ENCODE assay signal across 25 cellular contexts in the genomic region with DNA sequence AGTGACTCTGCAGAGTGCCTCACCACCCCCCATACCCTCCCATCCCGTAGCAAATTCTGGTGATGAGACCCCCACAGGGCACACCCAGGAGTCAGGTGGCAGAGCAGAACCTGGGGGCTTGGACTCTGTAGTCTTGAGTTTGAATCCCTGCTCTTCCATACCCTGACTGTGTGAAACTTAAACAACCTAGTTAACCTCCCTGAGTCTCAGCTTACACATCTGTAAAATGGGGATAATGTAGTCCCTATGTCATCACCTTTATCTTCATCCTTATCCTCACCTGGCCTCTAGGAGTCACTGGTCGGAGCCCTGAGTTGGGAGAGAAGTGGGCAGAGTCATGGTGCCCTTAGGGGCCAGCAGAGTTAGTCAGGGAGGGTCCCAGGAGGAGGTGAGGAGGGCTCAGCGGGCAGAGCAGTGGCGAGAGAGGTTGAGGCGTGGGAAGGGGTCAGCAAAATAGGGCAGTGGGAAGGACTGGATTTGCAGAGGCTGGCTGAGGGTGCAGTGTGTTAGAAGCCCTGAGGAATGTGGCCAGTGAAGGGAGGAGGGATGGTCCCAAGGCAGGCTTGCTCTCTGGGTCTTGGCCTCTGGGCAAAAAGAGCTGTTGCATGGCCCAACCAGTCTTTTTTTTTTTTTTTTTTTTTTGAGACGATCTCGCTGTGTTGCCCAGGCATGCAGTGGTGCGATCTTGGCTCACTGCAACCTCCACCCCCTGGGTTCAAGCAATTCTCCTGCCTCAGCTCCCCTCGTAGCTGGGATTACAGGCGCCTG. TPM values are rescaled to one million over a fixed set of nuclear protein-coding genes. Genes with fewer than 3 reads are reported as not detected.
"Had no signal": no experiment of that assay in that cellular context is flagged by ENCODE, and none has a peak within 500 bp of the region (broad histone marks: within the 10 kb centered on the region; RNA-seq: fewer than 3 reads in every experiment).

No MANE protein-coding gene starts in this region.

- H3K9me3 ChIP-seq: colonic mucosa, mucosa of descending colon, psoas muscle, sigmoid colon, testis, transverse colon had no signal

- H2AFZ ChIP-seq: parathyroid adenoma had no signal

- H3K4me1 Mint-ChIP-seq: endodermal cell had no signal

- H3K27ac ChIP-seq: colonic mucosa, parathyroid adenoma, psoas muscle, sigmoid colon, skin epidermis, transverse colon had no signal

- FAIRE-seq: endothelial cell of umbilical vein had no signal

- H3K4me3 Mint-ChIP-seq: endodermal cell; natural killer cell; stimulated activated naive B cell treated with anti-CD40 and anti-IgM and Interleukin-4, amounts not matched to agents 10 μg/mL and 1 μg/mL and 100 μg/mL, for 72 hours; stimulated activated naive CD8-positive, alpha-beta T cell treated with anti-CD3 and anti-CD28 coated beads, Interleukin-15, amount 100 ng/mL, for 72 hours had no signal

- H3K27me3 Mint-ChIP-seq: stimulated activated naive CD8-positive, alpha-beta T cell treated with anti-CD3 and anti-CD28 coated beads, Interleukin-15, amount 100 ng/mL, for 72 hours had no signal

- H3K36me3 Mint-ChIP-seq: natural killer cell; stimulated activated naive B cell treated with anti-CD40 and anti-IgM and Interleukin-4, amounts not matched to agents 10 μg/mL and 1 μg/mL and 100 μg/mL, for 72 hours had no signal

- H3K36me3 ChIP-seq: colonic mucosa, sigmoid colon, transverse colon had no signal

- H3K79me2 ChIP-seq: parathyroid adenoma had no signal

- H3K9me3 Mint-ChIP-seq: endodermal cell; natural killer cell; stimulated activated naive B cell treated with anti-CD40 and anti-IgM and Interleukin-4, amounts not matched to agents 10 μg/mL and 1 μg/mL and 100 μg/mL, for 72 hours; stimulated activated naive CD8-positive, alpha-beta T cell treated with anti-CD3 and anti-CD28 coated beads, Interleukin-15, amount 100 ng/mL, for 72 hours had no signal

- H3K4me1 ChIP-seq: colonic mucosa had no signal

- H3K27ac Mint-ChIP-seq: endodermal cell; natural killer cell; stimulated activated naive B cell treated with anti-CD40 and anti-IgM and Interleukin-4, amounts not matched to agents 10 μg/mL and 1 μg/mL and 100 μg/mL, for 72 hours; stimulated activated naive CD8-positive, alpha-beta T cell treated with anti-CD3 and anti-CD28 coated beads, Interleukin-15, amount 100 ng/mL, for 72 hours had no signal

- H3K4me3 ChIP-seq: colonic mucosa, mucosa of descending colon, psoas muscle, sigmoid colon, skin epidermis, testis, transverse colon had no signal

- ATAC-seq: left lobe of liver; mucosa of descending colon; natural killer cell; stimulated activated naive B cell treated with anti-CD40 and anti-IgM and Interleukin-4, amounts not matched to agents 10 μg/mL and 1 μg/mL and 100 μg/mL, for 72 hours; stimulated activated naive CD8-positive, alpha-beta T cell treated with anti-CD3 and anti-CD28 coated beads, Interleukin-15, amount 100 ng/mL, for 72 hours had no signal

- DNase-seq: cerebellar nuclear complex; colonic mucosa; dermis blood vessel endothelial cell; effector CD4-positive, alpha-beta T cell; endodermal cell; foreskin melanocyte; head of caudate nucleus; hippocampal formation; kidney glomerular epithelial cell; mammary epithelial cell; mucosa of descending colon; natural killer cell; psoas muscle; retina; sigmoid colon; stimulated activated CD4-positive, alpha-beta T cell treated with anti-CD3 and anti-CD28 coated beads, Interleukin-2, amount 100 ng/mL, for 24 hours; stimulated activated CD4-positive, alpha-beta T cell treated with anti-CD3 and anti-CD28 coated beads, Interleukin-4, amount 100 ng/mL, for 4 hours; stimulated activated naive B cell treated with anti-CD40 and anti-IgM and Interleukin-4, amounts not matched to agents 10 μg/mL and 1 μg/mL and 100 μg/mL, for 72 hours; stimulated activated naive CD8-positive, alpha-beta T cell treated with anti-CD3 and anti-CD28 coated beads, Interleukin-15, amount 100 ng/mL, for 72 hours; transverse colon had no signal

- H3K27me3 ChIP-seq: colonic mucosa, sigmoid colon, testis, transverse colon had no signal

- H3K9ac ChIP-seq: parathyroid adenoma had no signal

RNA-seq across cellular contexts. Expression of gene C1orf167, which starts 18.6 kb away (rescaled TPM):
- total RNA-seq: colonic mucosa, dermis blood vessel endothelial cell, endothelial cell of umbilical vein, left lobe of liver, mammary epithelial cell had no signal
- polyA plus RNA-seq: endothelial cell of umbilical vein, mammary epithelial cell had no signal
